Comparison of ENCODE assay signal across 19 cellular contexts in the genomic region with DNA sequence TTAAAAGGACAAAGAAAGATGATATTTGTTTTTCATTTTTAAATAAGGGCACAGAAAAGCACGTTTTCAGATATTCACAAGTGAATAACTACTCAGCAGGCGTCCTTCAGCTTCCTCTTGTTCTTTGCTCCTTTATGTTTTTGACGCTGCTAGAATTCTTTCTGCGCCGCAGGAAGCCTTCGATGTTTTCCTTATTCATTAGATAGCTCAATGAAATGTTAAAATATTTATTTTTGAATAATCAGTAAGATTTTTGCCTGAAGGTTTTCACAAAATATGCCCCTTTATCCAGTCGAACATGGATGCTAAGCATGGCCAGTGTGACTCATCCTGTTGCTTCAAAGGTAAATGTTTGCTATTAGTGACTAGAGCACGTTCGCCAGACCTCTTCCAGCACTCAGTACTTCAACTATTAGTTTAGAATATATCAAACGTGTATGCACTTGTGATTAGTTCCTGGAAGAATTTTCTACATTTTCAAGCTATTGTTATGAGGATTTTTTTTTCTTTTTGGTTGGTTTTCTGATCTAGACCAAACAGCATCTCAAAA. TPM values are rescaled to one million over a fixed set of nuclear protein-coding genes. Genes with fewer than 3 reads are reported as not detected.
DNase-seq lines count a peak whose midpoint lies in the region; ATAC-seq and TF ChIP-seq lines count a peak whose summit lies in the region.
"Had no signal": no experiment of that assay in that cellular context is flagged by ENCODE, and none has a peak within 500 bp of the region (broad histone marks: within the 10 kb centered on the region; RNA-seq: fewer than 3 reads in every experiment).

No MANE protein-coding gene starts in this region.

- H3K4me1 ChIP-seq in left lung: peaks cover 5 to 8% of the 10 kb centered on the region in 2 donors
- H3K4me1 ChIP-seq in stomach: peaks cover 5 to 48% (median 26%) of the 10 kb centered on the region in 4 donors
- H3K4me1 ChIP-seq in neuronal stem cell (ENCODE audit: control insufficient read depth in 2 of 2, insufficient read depth in 1 of 2, low read depth in 1 of 2, low read length in 2 of 2): peaks cover 5 to 17% of the 10 kb centered on the region in 2 donors

- H4K91ac ChIP-seq in neuronal stem cell (ENCODE audit: low read depth, low read length, poor library complexity): no peak overlapping the region

- no peak overlapping the region for H2BK120ac ChIP-seq in neuronal stem cell (ENCODE audit: low read depth, low read length)

- H3K18ac ChIP-seq in neuronal stem cell (ENCODE audit: low read length): no peak overlapping the region

- H3K27me3 Mint-ChIP-seq in WTC11 (ENCODE audit: low read depth): peaks cover 92% of the 10 kb centered on the region

- no peak for TF ChIP-seq EP300 in stomach (IDR thresholded peaks at IDR 0.05)

- ATAC-seq in WTC11 (no peak), left lung (peak; percentile 39)
- ATAC-seq: gastrocnemius medialis, Right ventricle myocardium inferior had no signal

- H3K36me3 Mint-ChIP-seq in WTC11: no peaks in the 10 kb centered on the region
- H3K36me3 Mint-ChIP-seq: activated naive CD8-positive, alpha-beta T cell treated with anti-CD3 and anti-CD28 coated beads, Interleukin-2, amount 10 ng/mL, durations not matched to agents 7 days and 5 days; CD14-positive monocyte had no signal

- CTCF ChIA-PET in WTC11 (lab: Charles Lee): interaction anchor here (0.6 to 1.4 kb wide), 5 partner anchors 13 to 508 kb away, joined by 3 to 6 read pairs (median 3); no protein-coding TSS in a partner anchor

- H3K4me3 ChIP-seq in left lung: no peak overlapping the region
- H3K4me3 ChIP-seq in stomach: peak overlapping the region in 2 of 4 donors; percentile 43 to 50
- H3K4me3 ChIP-seq in neuronal stem cell (ENCODE audit: low read length in 2 of 2): no peak overlapping the region

- peak; percentile 50 for DNase-seq in DMS153 (lab: John Stamatoyannopoulos, UW)
- DNase-seq in DMS153 treated with DMSO at 0.1 percent for 48 hours (lab: John Stamatoyannopoulos, UW; ENCODE audit: unreplicated experiment): no peak
- DNase-seq in WTC11 (ENCODE audit: low spot score): no peak
- DNase-seq in left lung: no peak
- no peak for DNase-seq in stomach
- no peak for DNase-seq in neuronal stem cell (ENCODE audit: low spot score)
- no peak for DNase-seq in C1 segment of cervical spinal cord (lab: John Stamatoyannopoulos, UW)
- DNase-seq in NCI-H1417 treated with DMSO at 0.1 percent for 48 hours (lab: John Stamatoyannopoulos, UW): no peak
- DNase-seq: activated naive CD8-positive, alpha-beta T cell treated with anti-CD3 and anti-CD28 coated beads, Interleukin-2, amount 10 ng/mL, durations not matched to agents 7 days and 5 days; activated T-cell treated with anti-CD3 and anti-CD28 coated beads, Interleukin-2, amount 50 U/mL, for 48 hours; gastrocnemius medialis; NCI-H1694; NK-92 treated with Interleukin-12 subunit alpha and Interleukin-12 subunit beta, amount 100 ng/mL, for 24 hours had no signal

- no peak overlapping the region for H4K8ac ChIP-seq in neuronal stem cell (ENCODE audit: low read depth, low read length)

- intact Hi-C loops in left lung (cut with DNase I): no loop called here
- intact Hi-C loops in stomach (cut with DNase I; ENCODE audit: low total_unique reads): no loop called here

- no peak for TF ChIP-seq POLR2A in stomach (IDR thresholded peaks at IDR 0.05)

- H3K27ac ChIP-seq in left lung (no peak overlapping the region), stomach (peak overlapping the region in 4 of 5 donors; percentile 35 to 87 (median 71)), neuronal stem cell (replicated peaks; ENCODE audit: low read length) (no peak overlapping the region)
- H3K27ac ChIP-seq: 22Rv1, gastrocnemius medialis, spleen had no signal

- no peaks in the 10 kb centered on the region for H3K9me3 Mint-ChIP-seq in WTC11
- H3K9me3 Mint-ChIP-seq: activated CD4-positive, alpha-beta T cell treated with anti-CD3 and anti-CD28 coated beads, Interleukin-2, amount 10 ng/mL, durations not matched to agents 24 days and 14 days; activated naive CD8-positive, alpha-beta T cell treated with anti-CD3 and anti-CD28 coated beads, Interleukin-2, amount 10 ng/mL, durations not matched to agents 7 days and 5 days; T-helper 2 cell treated with Interferon-gamma antibody and Interleukin-4, amounts not matched to agents 5 μg/mL and 100 μg/mL, for 36 hours had no signal

- H3K14ac ChIP-seq in neuronal stem cell (ENCODE audit: low read length): no peak overlapping the region

- H2BK15ac ChIP-seq in neuronal stem cell (ENCODE audit: low read length): no peak overlapping the region

- H3K4me1 Mint-ChIP-seq in WTC11: peaks cover 37% of the 10 kb centered on the region
- H3K4me1 Mint-ChIP-seq: activated CD4-positive, alpha-beta T cell treated with anti-CD3 and anti-CD28 coated beads, Interleukin-2, amount 10 ng/mL, durations not matched to agents 24 days and 14 days; activated naive CD8-positive, alpha-beta T cell treated with anti-CD3 and anti-CD28 coated beads, Interleukin-2, amount 10 ng/mL, durations not matched to agents 7 days and 5 days had no signal

- 31 to 38% (median 32%) methylated on average over 10 of the region's 10 CpGs for WGBS in stomach, 5 donors
- no CpG with 5 or more reads among the region's 10 CpGs for WGBS in neuronal stem cell (ENCODE audit: extremely low coverage in 2 of 2, insufficient read length in 2 of 2, insufficient replicate concordance in 1 of 2), 2 donors

- no peaks in the 10 kb centered on the region for H3K36me3 ChIP-seq in left lung
- no peaks in the 10 kb centered on the region for H3K36me3 ChIP-seq in stomach
- H3K36me3 ChIP-seq in neuronal stem cell (replicated peaks in 1 of 2; ENCODE audit: control insufficient read depth in 2 of 2, insufficient read depth in 2 of 2, low read length in 2 of 2): no peaks in the 10 kb centered on the region
- H3K36me3 ChIP-seq: gastrocnemius medialis, spleen had no signal

- H3K9ac ChIP-seq in neuronal stem cell (ENCODE audit: low read depth, low read length, poor library complexity): no peak overlapping the region

- H3K4me3 Mint-ChIP-seq in WTC11: peak overlapping the region; percentile 87
- H3K4me3 Mint-ChIP-seq: activated CD4-positive, alpha-beta T cell treated with anti-CD3 and anti-CD28 coated beads, Interleukin-2, amount 10 ng/mL, durations not matched to agents 24 days and 14 days; activated naive CD8-positive, alpha-beta T cell treated with anti-CD3 and anti-CD28 coated beads, Interleukin-2, amount 10 ng/mL, durations not matched to agents 7 days and 5 days; T-helper 2 cell treated with Interferon-gamma antibody and Interleukin-4, amounts not matched to agents 5 μg/mL and 100 μg/mL, for 36 hours had no signal

- H3K27me3 ChIP-seq in left lung: peaks cover 45 to 97% of the 10 kb centered on the region in 2 donors
- peaks cover 8 to 59% (median 25%) of the 10 kb centered on the region in 3 donors for H3K27me3 ChIP-seq in stomach
- peaks cover 2 to 61% (median 25%) of the 10 kb centered on the region in 3 experiments for H3K27me3 ChIP-seq in neuronal stem cell (ENCODE audit: control insufficient read depth in 3 of 3, insufficient read depth in 3 of 3, low read depth in 1 of 3, low read length in 3 of 3)

- no peak overlapping the region for H2AFZ ChIP-seq in neuronal stem cell (ENCODE audit: low read length)

- H3K23ac ChIP-seq in neuronal stem cell (ENCODE audit: low read depth, low read length, poor library complexity): no peak overlapping the region

- no peaks in the 10 kb centered on the region for H3K79me1 ChIP-seq in neuronal stem cell (ENCODE audit: low read depth, low read length)

- H2AK5ac ChIP-seq in neuronal stem cell (ENCODE audit: low read depth, low read length): no peak overlapping the region

- no peak overlapping the region for H2BK12ac ChIP-seq in neuronal stem cell (ENCODE audit: low read length)

- H3K9me3 ChIP-seq in left lung (no peaks in the 10 kb centered on the region), stomach (no peaks in the 10 kb centered on the region), neuronal stem cell (replicated peaks in 1 of 2; ENCODE audit: control insufficient read depth in 2 of 2, insufficient read depth in 1 of 2, low read depth in 1 of 2, low read length in 2 of 2) (no peaks in the 10 kb centered on the region)
- H3K9me3 ChIP-seq: gastrocnemius medialis, spleen had no signal

- no peak overlapping the region for H3K4ac ChIP-seq in neuronal stem cell (ENCODE audit: low read length)

- POLR2A ChIA-PET in WTC11 (lab: Charles Lee): interaction anchor here (0.5 kb wide), 1 partner anchor 468 kb away, joined by 5 read pairs; no protein-coding TSS in a partner anchor

- TF ChIP-seq CTCF in WTC11 (IDR thresholded peaks at IDR 0.05) (no peak), left lung (IDR thresholded peaks at IDR 0.05) (no peak), stomach (IDR thresholded peaks at IDR 0.05) (no peak)

- H2BK5ac ChIP-seq in neuronal stem cell (ENCODE audit: low read length): no peak overlapping the region

- no peak overlapping the region for H3K27ac Mint-ChIP-seq in WTC11
- H3K27ac Mint-ChIP-seq: activated CD4-positive, alpha-beta T cell treated with anti-CD3 and anti-CD28 coated beads, Interleukin-2, amount 10 ng/mL, durations not matched to agents 24 days and 14 days; activated naive CD8-positive, alpha-beta T cell treated with anti-CD3 and anti-CD28 coated beads, Interleukin-2, amount 10 ng/mL, durations not matched to agents 7 days and 5 days; CD14-positive monocyte; T-helper 2 cell treated with Interferon-gamma antibody and Interleukin-4, amounts not matched to agents 5 μg/mL and 100 μg/mL, for 36 hours had no signal

- H3K4me2 ChIP-seq in neuronal stem cell (ENCODE audit: insufficient read depth, low read length, poor library complexity, severe bottlenecking): no peak overlapping the region

TF ChIP-seq in WTC11, 78 proteins besides CTCF, POLR2A, EP300 and RAD21:
- TF ChIP-seq, protein P1, sequence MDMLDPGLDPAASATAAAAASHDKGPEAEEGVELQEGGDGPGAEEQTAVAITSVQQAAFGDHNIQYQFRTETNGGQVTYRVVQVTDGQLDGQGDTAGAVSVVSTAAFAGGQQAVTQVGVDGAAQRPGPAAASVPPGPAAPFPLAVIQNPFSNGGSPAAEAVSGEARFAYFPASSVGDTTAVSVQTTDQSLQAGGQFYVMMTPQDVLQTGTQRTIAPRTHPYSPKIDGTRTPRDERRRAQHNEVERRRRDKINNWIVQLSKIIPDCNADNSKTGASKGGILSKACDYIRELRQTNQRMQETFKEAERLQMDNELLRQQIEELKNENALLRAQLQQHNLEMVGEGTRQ (CRISPR knock-in tag; IDR thresholded peaks at IDR 0.05): no peak
- no peak for TF ChIP-seq SMAD3 (CRISPR knock-in tag; IDR thresholded peaks at IDR 0.05; ENCODE audit: borderline replicate concordance)
- no peak for TF ChIP-seq MYBL2 (CRISPR knock-in tag; IDR thresholded peaks at IDR 0.05)
- no peak for TF ChIP-seq ATF1 (CRISPR knock-in tag; IDR thresholded peaks at IDR 0.05)
TF ChIP-seq in WTC11: peak in this region for 0.

RNA-seq across cellular contexts. Expression of gene MEIS1, which starts 7.6 kb away (rescaled TPM):
- 0.30 to 0.48 TPM (median 0.39 TPM) in 3 replicates for total RNA-seq in WTC11 (2021)
- 10 to 100 TPM; 54.3 to 57.6 TPM for total RNA-seq in left lung
- 100 to 1,000 TPM in 2 of 5 donors, 10 to 100 TPM in 3; 31.2 to 172 (median 57.4) TPM for total RNA-seq in stomach
- 10 to 100 TPM in 1 of 3 donors, 1 to 10 TPM in 2; 4.8 to 36.8 (median 9.8) TPM for polyA plus RNA-seq in stomach
- polyA plus RNA-seq in neuronal stem cell (2013, experiment 1 of 2): 7.8 TPM
- 8.8 TPM for polyA plus RNA-seq in neuronal stem cell (2013, experiment 2 of 2)
- total RNA-seq: activated CD4-positive, alpha-beta T cell treated with anti-CD3 and anti-CD28 coated beads, Interleukin-2, amount 10 ng/mL, durations not matched to agents 24 days and 14 days; activated naive CD8-positive, alpha-beta T cell treated with anti-CD3 and anti-CD28 coated beads, Interleukin-2, amount 10 ng/mL, durations not matched to agents 7 days and 5 days had no signal

Comparison
In these comparisons a context has a peak if more than half of its experiments do, and no peak if none do; other contexts are left out.
1. H3K27ac ChIP-seq: peak in stomach (4 of 5); none in left lung (0 of 2) and neuronal stem cell (single experiment).
2. RNA of gene MEIS1, which starts 7.6 kb away (total RNA-seq): 54.3 to 57.6 TPM in left lung and 31.2 to 172 TPM in stomach; 0.30 to 0.48 TPM in WTC11; every median in the first group is over 10 times any median in the second.